29 cellular contexts compared by ENCODE assay signal in the genomic region with DNA sequence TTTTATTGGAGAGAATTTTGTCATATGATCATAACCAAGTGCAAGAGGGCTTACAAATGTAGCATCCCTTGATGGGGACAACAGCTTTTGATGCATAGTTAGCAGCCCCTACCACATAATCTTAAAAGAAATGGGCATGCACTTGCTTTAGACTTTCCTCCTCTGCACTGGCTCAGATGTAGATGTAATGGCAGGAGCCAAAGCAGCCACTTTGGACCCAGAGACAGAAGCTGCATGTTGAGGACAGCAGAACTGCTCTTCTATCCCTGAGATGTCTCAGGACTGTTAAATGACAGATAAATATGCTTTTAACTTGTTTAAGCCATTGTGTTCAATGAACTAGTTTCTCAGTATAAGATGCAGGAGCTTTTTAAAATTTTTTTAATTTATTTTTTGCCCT.
"Had no signal": no experiment of that assay in that cellular context is flagged by ENCODE, and none has a peak within 500 bp of the region (broad histone marks: within the 10 kb centered on the region; RNA-seq: fewer than 3 reads in every experiment).

No MANE protein-coding gene starts in this region.

- H3K27me3 ChIP-seq: colonic mucosa, esophagus muscularis mucosa, esophagus squamous epithelium, foreskin keratinocyte, gastrocnemius medialis, gastroesophageal sphincter, heart left ventricle, hepatocyte had no signal

- H3K27me3 Mint-ChIP-seq: dendritic cell treated with granulocyte-macrophage colony-stimulating factor and Interleukin-4, amounts not matched to agents 40 ng/mL and 50 ng/mL, for 4 days had no signal

- H3K27ac Mint-ChIP-seq: dendritic cell treated with granulocyte-macrophage colony-stimulating factor and Interleukin-4, amounts not matched to agents 40 ng/mL and 50 ng/mL, for 4 days; effector memory CD8-positive, alpha-beta T cell; endodermal cell had no signal

- H3K9me3 ChIP-seq: colonic mucosa, gastrocnemius medialis, heart left ventricle had no signal

- H3K79me2 ChIP-seq: hepatocyte had no signal

- H3K4me2 ChIP-seq: hepatocyte had no signal

- ATAC-seq: effector memory CD8-positive, alpha-beta T cell; esophagus mucosa; foreskin keratinocyte; gastrocnemius medialis; gastroesophageal sphincter; heart left ventricle; heart right ventricle had no signal

- H2AFZ ChIP-seq: hepatocyte had no signal

- FAIRE-seq: endometrium, endothelial cell of umbilical vein, frontal cortex had no signal

- H3K4me3 ChIP-seq: colonic mucosa, coronary artery, dorsolateral prefrontal cortex, esophagus muscularis mucosa, esophagus squamous epithelium, gastrocnemius medialis, gastroesophageal sphincter, heart left ventricle, heart right ventricle, hepatocyte had no signal

- H3K27ac ChIP-seq: colonic mucosa, coronary artery, dorsolateral prefrontal cortex, epithelial cell of prostate, esophagus muscularis mucosa, esophagus squamous epithelium, foreskin keratinocyte, gastrocnemius medialis, gastroesophageal sphincter, heart left ventricle, heart right ventricle, hepatocyte had no signal

- H3K9me3 Mint-ChIP-seq: dendritic cell treated with granulocyte-macrophage colony-stimulating factor and Interleukin-4, amounts not matched to agents 40 ng/mL and 50 ng/mL, for 4 days had no signal

- H3K36me3 ChIP-seq: colonic mucosa, esophagus muscularis mucosa, esophagus squamous epithelium, gastrocnemius medialis, gastroesophageal sphincter, heart left ventricle, heart right ventricle had no signal

- DNase-seq: colonic mucosa; cortex of kidney; dermis blood vessel endothelial cell; dorsolateral prefrontal cortex; effector CD4-positive, alpha-beta T cell; effector CD8-positive, alpha-beta T cell; effector memory CD4-positive, alpha-beta T cell; effector memory CD8-positive, alpha-beta T cell; endodermal cell; erythroblast; esophagus squamous epithelium; foreskin fibroblast; foreskin keratinocyte; foreskin melanocyte; gastrocnemius medialis; glutamatergic neuron; head of caudate nucleus; heart left ventricle; heart right ventricle had no signal

- H3K4me1 ChIP-seq: colonic mucosa, esophagus muscularis mucosa, esophagus squamous epithelium, foreskin keratinocyte, gastrocnemius medialis, gastroesophageal sphincter, heart left ventricle, heart right ventricle had no signal

- H3K4me3 Mint-ChIP-seq: dendritic cell treated with granulocyte-macrophage colony-stimulating factor and Interleukin-4, amounts not matched to agents 40 ng/mL and 50 ng/mL, for 4 days; effector memory CD8-positive, alpha-beta T cell; endodermal cell had no signal
